ENCODE assay signal across 8 cellular contexts in the genomic region with DNA sequence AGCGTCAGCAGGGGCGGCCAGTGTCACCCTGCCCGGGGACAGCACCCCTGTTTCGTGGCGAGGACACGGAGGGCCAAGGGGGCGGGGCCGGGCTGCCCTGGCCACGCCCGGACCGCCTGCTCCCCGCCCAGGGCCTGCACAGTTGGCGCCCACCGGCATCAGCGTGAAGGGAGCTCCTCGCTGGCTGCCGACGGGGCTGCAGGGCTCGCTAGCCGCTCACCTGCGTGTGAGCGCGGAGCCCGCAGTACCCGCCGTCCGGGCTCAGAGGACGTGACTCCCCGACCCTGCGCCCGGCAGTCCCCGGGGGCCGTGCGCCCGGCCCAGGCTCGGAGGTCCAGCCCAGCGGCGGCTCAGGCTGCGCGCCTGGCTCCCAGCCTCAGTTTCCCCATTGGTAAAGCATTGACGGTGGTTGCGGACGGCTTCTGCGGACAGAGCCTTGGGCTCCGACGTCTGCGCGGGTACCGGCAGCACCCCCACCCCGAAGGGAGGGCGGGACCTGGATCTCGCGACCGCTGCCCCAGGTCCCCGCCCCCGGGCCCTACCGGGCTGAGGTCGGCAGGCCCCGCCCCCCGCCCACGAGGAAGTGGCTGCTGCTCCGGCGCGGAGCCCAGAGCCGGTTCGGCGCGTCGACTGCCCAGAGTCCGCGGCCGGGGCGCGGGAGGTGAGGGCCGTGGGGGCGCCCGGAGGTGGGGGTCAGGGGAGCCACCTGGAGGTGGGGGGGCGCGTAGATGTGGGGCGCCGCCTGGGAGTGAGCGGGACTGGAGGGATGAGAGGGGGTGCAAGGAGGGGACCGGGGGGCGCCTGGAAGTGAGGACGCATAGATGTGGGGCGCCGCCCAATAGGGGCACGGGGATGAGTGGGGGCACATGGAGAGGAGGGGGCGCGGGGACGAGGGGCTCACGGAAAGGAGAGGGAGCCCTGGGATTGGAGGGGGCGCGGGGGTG. TPM values are rescaled to one million over a fixed set of nuclear protein-coding genes. Genes with fewer than 3 reads are reported as not detected.
A peak's percentile ranks its signal among the peaks of the same experiment; 100 is the strongest.
DNase-seq lines count a peak whose midpoint lies in the region; ATAC-seq lines count a peak whose summit lies in the region.

TSS of gene ARPC1B (plus strand) at position 610 of the 944 bp plus-strand sequence. CDS start 10,985 bp downstream, outside the sequence.

- H3K27ac ChIP-seq in ectodermal cell (ENCODE audit: insufficient read depth, low read depth, low read length, poor library complexity, severe bottlenecking), result no peak within 1 kb of the TSS

- DNase-seq in ACHN (peak; percentile 93), NCI-H526 treated with DMSO at 0.1 percent for 48 hours (lab: John Stamatoyannopoulos, UW) (peak; percentile 24), lung microvascular endothelial cell (ENCODE audit: low read depth in 2 of 2) (peak; percentile 77 to 79)
- DNase-seq in activated CD4-positive, alpha-beta T cell treated with anti-CD3 and anti-CD28 coated beads, Interleukin-2, amount 50 U/mL, for 4 hours, result peak; percentile 79 to 83
- peak; percentile 81 for DNase-seq in stimulated activated CD8-positive, alpha-beta memory T cell treated with anti-CD3 and anti-CD28 coated beads, Interleukin-12 subunit alpha, Interleukin-12 subunit beta, amount 100 ng/mL, for 4 hours (ENCODE audit: low read depth)

- no peaks in the 10 kb centered on the region for H3K9me3 ChIP-seq in ectodermal cell (ENCODE audit: control insufficient read depth, low read length)

- H3K27me3 ChIP-seq in ectodermal cell (ENCODE audit: control insufficient read depth, insufficient read depth, low read length, poor library complexity, severe bottlenecking), result no peaks in the 10 kb centered on the region

- peak; percentile 67 for ATAC-seq in GM18511 (IDR thresholded peaks at IDR 0.05; ENCODE audit: unreplicated experiment)
- ATAC-seq in HG02970 (IDR thresholded peaks at IDR 0.05; ENCODE audit: low FRiP score, unreplicated experiment), result peak; percentile 51

- no peaks in the 10 kb centered on the region for H3K36me3 ChIP-seq in ectodermal cell (ENCODE audit: control insufficient read depth, insufficient read depth, low read length)

- no peaks in the 10 kb centered on the region for H3K4me1 ChIP-seq in ectodermal cell (ENCODE audit: control insufficient read depth, insufficient read depth, low read length)

- in situ Hi-C loops in ACHN (cut with HindIII; ENCODE audit: low pct_ligation_motif_present, low pct_unique_long_range_greater_than_20kb, low sequenced_read_pairs), result no loop called here

- 1% methylated on average over 94 of the region's 94 CpGs for WGBS in ectodermal cell, 2 experiments

- peak within 1 kb of the TSS; percentile 71 for H3K4me3 ChIP-seq in ectodermal cell (ENCODE audit: insufficient read depth, low read depth, low read length)

RNA-seq across cellular contexts. Expression of gene ARPC1B, which starts in this region (rescaled TPM):
- polyA plus RNA-seq in ectodermal cell (2013, experiment 1 of 4), result 67.8 TPM
- polyA plus RNA-seq in ectodermal cell (2013, experiment 2 of 4), result 63.1 TPM
- 44.8 TPM for polyA plus RNA-seq in ectodermal cell (2013, experiment 3 of 4)
- polyA plus RNA-seq in ectodermal cell (2013, experiment 4 of 4), result 43.7 TPM
- 275 and 340 TPM in 2 replicates for total RNA-seq in lung microvascular endothelial cell

Comparison
In these comparisons a context has a peak if more than half of its experiments do, and no peak if none do; other contexts are left out.
1. DNase-seq: peak in every context shown above with its lines; median percentile 93 in ACHN; 81 in activated CD4-positive, alpha-beta T cell treated with anti-CD3 and anti-CD28 coated beads, Interleukin-2, amount 50 U/mL, for 4 hours; 81 in stimulated activated CD8-positive, alpha-beta memory T cell treated with anti-CD3 and anti-CD28 coated beads, Interleukin-12 subunit alpha, Interleukin-12 subunit beta, amount 100 ng/mL, for 4 hours; 78 in lung microvascular endothelial cell; 24 in NCI-H526 treated with DMSO at 0.1 percent for 48 hours.